ENCODE assay signal across 7 cellular contexts in the genomic region with DNA sequence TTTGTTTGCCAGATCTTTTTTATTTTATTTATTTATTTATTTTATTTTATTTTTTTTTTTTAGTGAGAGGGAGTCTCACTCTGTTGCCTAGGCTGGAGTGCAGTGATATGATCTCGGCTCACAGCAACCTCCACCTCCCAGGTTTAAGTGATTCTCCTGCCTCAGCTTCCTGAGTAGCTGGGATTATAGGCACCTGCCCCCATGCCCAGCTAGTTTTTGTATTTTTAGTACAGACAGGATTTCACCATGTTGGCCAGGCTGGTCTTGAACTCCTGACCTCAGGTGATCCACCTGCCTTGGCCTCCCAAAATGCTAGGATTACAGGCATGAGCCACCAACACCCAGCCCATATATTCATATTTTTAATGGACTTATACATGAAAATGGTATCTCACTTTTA. TPM values are rescaled to one million over a fixed set of nuclear protein-coding genes. Genes with fewer than 3 reads are reported as not detected.
DNase-seq lines count a peak whose midpoint lies in the region; ATAC-seq and TF ChIP-seq lines count a peak whose summit lies in the region.
"Not testable (repeated sequence)": the region's sequence is repeated elsewhere in the genome, so short reads cannot be mapped to it uniquely, and the experiment has no call there.

No MANE protein-coding gene starts in this region.

- not testable (repeated sequence) for H3K14ac ChIP-seq in IMR-90 (replicated peaks; ENCODE audit: low read depth, low read length)

- TF ChIP-seq RAD21 in IMR-90 (IDR thresholded peaks at IDR 0.05; ENCODE audit: low read length): not testable (repeated sequence)

- H3K4me1 Mint-ChIP-seq in activated B cell treated with CpG ODN at 0.5 μM for 24 hours: peaks cover 79% of the 10 kb centered on the region
- peaks cover 69% of the 10 kb centered on the region for H3K4me1 Mint-ChIP-seq in activated T-cell treated with anti-CD3 and anti-CD28 coated beads, Interleukin-2, amount 50 U/mL, for 24 hours (ENCODE audit: low read depth)
- peaks cover 66% of the 10 kb centered on the region for H3K4me1 Mint-ChIP-seq in activated naive CD8-positive, alpha-beta T cell (ENCODE audit: low read depth)
- H3K4me1 Mint-ChIP-seq in naive thymus-derived CD8-positive, alpha-beta T cell: peaks cover 49 to 88% (median 73%) of the 10 kb centered on the region in 4 donors
- H3K4me1 Mint-ChIP-seq in stimulated activated effector memory CD8-positive, alpha-beta T cell treated with anti-CD3 and anti-CD28 coated beads, Interleukin-12 subunit alpha, Interleukin-12 subunit beta, amount 100 ng/mL, for 72 hours: peaks cover 69% of the 10 kb centered on the region

- not testable (repeated sequence) for H3K9ac ChIP-seq in IMR-90 (ENCODE audit: low read depth, low read length)

- H4K5ac ChIP-seq in IMR-90 (ENCODE audit: low read depth, low read length): not testable (repeated sequence)

- in situ Hi-C loops in IMR-90 (cut with MboI; ENCODE audit: low sequenced_read_pairs): not testable (repeated sequence)

- H3K36me3 Mint-ChIP-seq in activated B cell treated with CpG ODN at 0.5 μM for 24 hours (ENCODE audit: low read depth): peaks cover 63% of the 10 kb centered on the region
- peaks cover 93% of the 10 kb centered on the region for H3K36me3 Mint-ChIP-seq in activated T-cell treated with anti-CD3 and anti-CD28 coated beads, Interleukin-2, amount 50 U/mL, for 24 hours (ENCODE audit: low read depth)
- H3K36me3 Mint-ChIP-seq in activated naive CD8-positive, alpha-beta T cell: peaks cover 44% of the 10 kb centered on the region
- peaks cover 12 to 47% (median 35%) of the 10 kb centered on the region in 3 donors for H3K36me3 Mint-ChIP-seq in naive thymus-derived CD8-positive, alpha-beta T cell
- H3K36me3 Mint-ChIP-seq in stimulated activated effector memory CD8-positive, alpha-beta T cell treated with anti-CD3 and anti-CD28 coated beads, Interleukin-12 subunit alpha, Interleukin-12 subunit beta, amount 100 ng/mL, for 72 hours: peaks cover 92% of the 10 kb centered on the region

- H2BK15ac ChIP-seq in IMR-90 (ENCODE audit: low read depth, low read length): not testable (repeated sequence)

- peak overlapping the region; percentile 18 for H3K27ac Mint-ChIP-seq in activated B cell treated with CpG ODN at 0.5 μM for 24 hours
- peak overlapping the region; percentile 100 for H3K27ac Mint-ChIP-seq in activated T-cell treated with anti-CD3 and anti-CD28 coated beads, Interleukin-2, amount 50 U/mL, for 24 hours
- peak overlapping the region; percentile 100 for H3K27ac Mint-ChIP-seq in activated naive CD8-positive, alpha-beta T cell
- H3K27ac Mint-ChIP-seq in naive thymus-derived CD8-positive, alpha-beta T cell: peak overlapping the region; percentile 82 to 99 (median 98)
- peak overlapping the region; percentile 91 for H3K27ac Mint-ChIP-seq in stimulated activated effector memory CD8-positive, alpha-beta T cell treated with anti-CD3 and anti-CD28 coated beads, Interleukin-12 subunit alpha, Interleukin-12 subunit beta, amount 100 ng/mL, for 72 hours

- H3K4ac ChIP-seq in IMR-90 (ENCODE audit: low read depth, low read length): not testable (repeated sequence)

- not testable (repeated sequence) for H3K27me3 Mint-ChIP-seq in activated B cell treated with CpG ODN at 0.5 μM for 24 hours; activated T-cell treated with anti-CD3 and anti-CD28 coated beads, Interleukin-2, amount 50 U/mL, for 24 hours; activated naive CD8-positive, alpha-beta T cell; naive thymus-derived CD8-positive, alpha-beta T cell

- BruUV-seq in IMR-90 (replicated peaks; lab: Mats Ljungman, UMichigan): not testable (repeated sequence)

- POLR2A ChIA-PET in IMR-90 (lab: Charles Lee; ENCODE audit: unreplicated experiment): not testable (repeated sequence)
- POLR2A ChIA-PET in activated B cell treated with CpG ODN at 0.5 μM for 24 hours (lab: Charles Lee): interaction anchor here (0.6 to 2.1 kb wide), 6 partner anchors 13 to 56 kb away, joined by 4 to 8 read pairs (median 4); no protein-coding TSS in a partner anchor
- POLR2A ChIA-PET in naive thymus-derived CD8-positive, alpha-beta T cell (lab: Charles Lee): interaction anchor here (0.7 to 3.5 kb wide), 12 partner anchors 9 to 49 kb away, joined by 3 to 33 read pairs (median 4); no protein-coding TSS in a partner anchor

- H2AFZ ChIP-seq in IMR-90 (replicated peaks; ENCODE audit: low read length, poor library complexity): not testable (repeated sequence)

- peak overlapping the region; percentile 47 to 87; a peak in 3 of 4 replicates for H4K8ac ChIP-seq in IMR-90 (ENCODE audit: low read depth in 2 of 2, low read length in 2 of 2)

- intact Hi-C loops in IMR-90 (cut with micrococcal nuclease); heart right ventricle (cut with DNase I): not testable (repeated sequence)
- intact Hi-C loops in activated B cell treated with CpG ODN at 0.5 μM for 24 hours (cut with micrococcal nuclease): loop anchor here (5.0 kb wide), 1 partner anchor 40 kb away; no protein-coding TSS in a partner anchor

- not testable (repeated sequence) for ATAC-seq in IMR-90 (ENCODE audit: low read depth); activated B cell treated with CpG ODN at 0.5 μM for 24 hours (ENCODE audit: low read depth); heart right ventricle; naive thymus-derived CD8-positive, alpha-beta T cell; stimulated activated effector memory CD8-positive, alpha-beta T cell treated with anti-CD3 and anti-CD28 coated beads, Interleukin-12 subunit alpha, Interleukin-12 subunit beta, amount 100 ng/mL, for 72 hours

- H3K4me3 Mint-ChIP-seq in activated B cell treated with CpG ODN at 0.5 μM for 24 hours: not testable (repeated sequence)
- H3K4me3 Mint-ChIP-seq in activated T-cell treated with anti-CD3 and anti-CD28 coated beads, Interleukin-2, amount 50 U/mL, for 24 hours: peak overlapping the region; percentile 100
- H3K4me3 Mint-ChIP-seq in activated naive CD8-positive, alpha-beta T cell: peak overlapping the region; percentile 96
- peak overlapping the region; percentile 94 to 100 (median 100) for H3K4me3 Mint-ChIP-seq in naive thymus-derived CD8-positive, alpha-beta T cell
- peak overlapping the region; percentile 71 for H3K4me3 Mint-ChIP-seq in stimulated activated effector memory CD8-positive, alpha-beta T cell treated with anti-CD3 and anti-CD28 coated beads, Interleukin-12 subunit alpha, Interleukin-12 subunit beta, amount 100 ng/mL, for 72 hours

- H2BK120ac ChIP-seq in IMR-90 (ENCODE audit: low read depth, low read length): not testable (repeated sequence)

- CTCF ChIA-PET in IMR-90 (lab: Yijun Ruan, JAX): not testable (repeated sequence)
- CTCF ChIA-PET in activated B cell treated with CpG ODN at 0.5 μM for 24 hours (lab: Charles Lee): interaction anchor here (1.6 kb wide), 1 partner anchor 21 kb away, joined by 3 read pairs; no protein-coding TSS in a partner anchor

- H2BK20ac ChIP-seq in IMR-90 (ENCODE audit: low read depth, low read length): not testable (repeated sequence)

- not testable (repeated sequence) for TF ChIP-seq CTCF in IMR-90 (conservative IDR thresholded peaks at IDR 0.05; ENCODE audit: low read depth, low read length); activated B cell treated with CpG ODN at 0.5 μM for 24 hours (IDR thresholded peaks at IDR 0.05); heart right ventricle (IDR thresholded peaks at IDR 0.05)

- H3K18ac ChIP-seq in IMR-90 (ENCODE audit: low read depth, low read length): not testable (repeated sequence)

- H4K20me1 ChIP-seq in IMR-90 (ENCODE audit: insufficient read depth, low read length): not testable (repeated sequence)

- not testable (repeated sequence) for H3K23ac ChIP-seq in IMR-90 (ENCODE audit: low read depth, low read length)

- H3K9me3 Mint-ChIP-seq in activated B cell treated with CpG ODN at 0.5 μM for 24 hours; activated T-cell treated with anti-CD3 and anti-CD28 coated beads, Interleukin-2, amount 50 U/mL, for 24 hours; activated naive CD8-positive, alpha-beta T cell (ENCODE audit: low read depth); naive thymus-derived CD8-positive, alpha-beta T cell; stimulated activated effector memory CD8-positive, alpha-beta T cell treated with anti-CD3 and anti-CD28 coated beads, Interleukin-12 subunit alpha, Interleukin-12 subunit beta, amount 100 ng/mL, for 72 hours: not testable (repeated sequence)

- H3K79me1 ChIP-seq in IMR-90 (ENCODE audit: low read depth in 1 of 2, low read length in 2 of 2): peaks cover 22 to 85% of the 10 kb centered on the region in 2 experiments

- H3K56ac ChIP-seq in IMR-90 (ENCODE audit: extremely low read depth, insufficient read depth, low read length): not testable (repeated sequence)

- not testable (repeated sequence) for H3K27ac ChIP-seq in IMR-90 (ENCODE audit: insufficient read depth, low read length)
- H3K27ac ChIP-seq in heart right ventricle: peak overlapping the region in 7 of 10 donors; percentile 72 to 96 (median 90)

- H2AK5ac ChIP-seq in IMR-90 (ENCODE audit: low read depth, low read length): not testable (repeated sequence)

- peaks cover 24% of the 10 kb centered on the region for H3K4me1 ChIP-seq in IMR-90 (ENCODE audit: control insufficient read depth, insufficient read depth, low read length)
- peaks cover 4 to 70% (median 44%) of the 10 kb centered on the region in 9 donors for H3K4me1 ChIP-seq in heart right ventricle

- DNase-seq in IMR-90; activated B cell treated with CpG ODN at 0.5 μM for 24 hours; heart right ventricle; naive thymus-derived CD8-positive, alpha-beta T cell; stimulated activated effector memory CD8-positive, alpha-beta T cell treated with anti-CD3 and anti-CD28 coated beads, Interleukin-12 subunit alpha, Interleukin-12 subunit beta, amount 100 ng/mL, for 72 hours (ENCODE audit: low spot score in 2 of 2): not testable (repeated sequence)
- DNase-seq in activated T-cell treated with anti-CD3 and anti-CD28 coated beads, Interleukin-2, amount 50 U/mL, for 24 hours: peak; percentile 28

- H4K91ac ChIP-seq in IMR-90 (ENCODE audit: insufficient read depth, low read depth, low read length): not testable (repeated sequence)

- H3K27me3 ChIP-seq in IMR-90 (ENCODE audit: control insufficient read depth, insufficient read depth, low read length); heart right ventricle: not testable (repeated sequence)

- not testable (repeated sequence) for H3K4me2 ChIP-seq in IMR-90 (ENCODE audit: low read depth, low read length)

- not testable (repeated sequence) for H2BK5ac ChIP-seq in IMR-90 (ENCODE audit: low read depth, low read length, poor library complexity, severe bottlenecking)

- not testable (repeated sequence) for H3K4me3 ChIP-seq in IMR-90 (ENCODE audit: insufficient read depth, low read depth, low read length)
- H3K4me3 ChIP-seq in heart right ventricle: peak overlapping the region in 4 of 10 donors; percentile 9 to 91 (median 79)

- no CpG with 5 or more reads among the region's 1 CpG for WGBS in IMR-90 (ENCODE audit: extremely low coverage in 2 of 2, insufficient read length in 1 of 2), 2 experiments
- WGBS in heart right ventricle, 2 donors: 73 to 83% methylated on average over 1 of the region's 1 CpG

- H3K9me1 ChIP-seq in IMR-90 (ENCODE audit: insufficient read depth, low read length): peaks cover 18% of the 10 kb centered on the region

- H2AK9ac ChIP-seq in IMR-90 (replicated peaks; ENCODE audit: low read depth, low read length, poor library complexity): not testable (repeated sequence)

- not testable (repeated sequence) for H3K36me3 ChIP-seq in IMR-90 (ENCODE audit: control insufficient read depth, insufficient read depth, low read length)
- peaks cover 0 to 51% (median 0%) of the 10 kb centered on the region in 9 donors for H3K36me3 ChIP-seq in heart right ventricle

- dilution Hi-C loops in IMR-90 (cut with HindIII; ENCODE audit: low sequenced_read_pairs, unreplicated experiment): not testable (repeated sequence)

- TF ChIP-seq POLR2A in IMR-90 (IDR thresholded peaks at IDR 0.05; ENCODE audit: low read depth, low read length): not testable (repeated sequence)

- not testable (repeated sequence) for H3K9me3 ChIP-seq in IMR-90 (ENCODE audit: control insufficient read depth, insufficient read depth, low read length); heart right ventricle

RNA-seq across cellular contexts. Expression of gene NLRC5, which starts 3.1 kb away (rescaled TPM):
- total RNA-seq in IMR-90 (2012; rRNA removed) (5.3 and 9.1 TPM in 2 replicates), activated B cell treated with CpG ODN at 0.5 μM for 24 hours (296 and 372 TPM in 2 replicates), heart right ventricle (10 to 100 TPM in 8 of 10 donors, 1 to 10 TPM in 2; 7.5 to 49.6 (median 13.5) TPM)
- polyA plus RNA-seq in IMR-90 (2012; rRNA removed) (14.9 and 15.8 TPM in 2 replicates), heart right ventricle (10 to 100 TPM in 1 of 2 donors, 1 to 10 TPM in 1; 6.2 to 26.0 TPM)
- 6.1 and 7.0 TPM in 2 replicates for polyA plus RNA-seq in IMR-90 (2012; cell fraction: cytosol; rRNA removed)
- 69.7 and 95.5 TPM in 2 replicates for polyA plus RNA-seq in IMR-90 (2012; cell fraction: nucleus; rRNA removed; ENCODE audit: low replicate concordance)
- total RNA-seq in naive thymus-derived CD8-positive, alpha-beta T cell: 100 to 1,000 TPM; 474 to 488 TPM
- 100 to 1,000 TPM in 1 of 3 donors, 10 to 100 TPM in 2; 70.4 to 137 (median 80.0) TPM for polyA plus RNA-seq in naive thymus-derived CD8-positive, alpha-beta T cell

RNA-seq across cellular contexts. Expression of gene CETP, which starts 30.7 kb away (rescaled TPM):
- total RNA-seq in IMR-90 (2012; rRNA removed) (not detected in 2 replicates), activated B cell treated with CpG ODN at 0.5 μM for 24 hours (1.0 and 1.4 TPM in 2 replicates), heart right ventricle (1 to 10 TPM in 1 of 10 donors, under 1 TPM in 6, not detected in 3; 0.17 to 2.1 (median 0.31) TPM)
- polyA plus RNA-seq in IMR-90 (2012; rRNA removed) (not detected in 2 replicates), heart right ventricle (under 1 TPM; 0.15 to 0.32 TPM)
- polyA plus RNA-seq in IMR-90 (2012; cell fraction: cytosol; rRNA removed): not detected in 2 replicates
- polyA plus RNA-seq in IMR-90 (2012; cell fraction: nucleus; rRNA removed; ENCODE audit: low replicate concordance): 0.07 and 0.18 TPM in 2 replicates
- under 1 TPM in 1 of 2 experiments, not detected in 1; 0.27 TPM for total RNA-seq in naive thymus-derived CD8-positive, alpha-beta T cell
- polyA plus RNA-seq in naive thymus-derived CD8-positive, alpha-beta T cell: under 1 TPM in 2 of 3 donors, not detected in 1; 0.20 to 0.21 TPM

Comparison
In these comparisons a context has a peak if more than half of its experiments do, and no peak if none do; other contexts are left out.
1. H3K27ac Mint-ChIP-seq: peak in every context shown above with its lines; median percentile 100 in activated T-cell treated with anti-CD3 and anti-CD28 coated beads, Interleukin-2, amount 50 U/mL, for 24 hours; 100 in activated naive CD8-positive, alpha-beta T cell; 98 in naive thymus-derived CD8-positive, alpha-beta T cell; 91 in stimulated activated effector memory CD8-positive, alpha-beta T cell treated with anti-CD3 and anti-CD28 coated beads, Interleukin-12 subunit alpha, Interleukin-12 subunit beta, amount 100 ng/mL, for 72 hours; 18 in activated B cell treated with CpG ODN at 0.5 μM for 24 hours.